Comparison of ENCODE assay signal across 8 cellular contexts in the genomic region with DNA sequence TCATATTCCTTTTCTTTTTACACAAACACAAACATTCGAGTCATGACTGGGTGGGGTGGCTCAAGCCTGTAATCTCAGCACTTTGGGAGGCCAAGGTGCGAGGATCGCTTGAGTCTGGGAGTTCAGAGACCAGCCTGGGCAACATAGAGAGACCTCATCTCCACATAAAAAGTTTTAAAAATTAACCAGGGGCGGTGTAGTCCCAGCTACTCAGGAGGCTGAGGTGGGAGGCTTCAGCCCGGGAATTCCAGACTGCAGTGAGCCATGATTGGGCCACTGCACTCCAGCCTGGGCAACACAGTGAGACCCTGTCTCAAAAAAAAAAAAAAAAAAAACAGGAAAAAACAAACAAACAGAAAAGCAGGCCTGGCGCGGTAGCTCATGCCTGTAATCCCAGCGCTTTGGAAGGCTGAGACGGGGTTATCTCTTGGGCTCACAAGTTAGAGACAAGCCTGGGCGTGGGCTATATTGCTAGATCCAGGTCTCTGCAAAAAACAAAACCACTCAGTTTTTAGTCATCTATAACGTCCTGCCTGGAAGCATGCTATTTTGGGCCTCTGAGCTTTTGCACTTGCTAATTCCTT. TPM values are rescaled to one million over a fixed set of nuclear protein-coding genes. Genes with fewer than 3 reads are reported as not detected.
A peak's percentile ranks its signal among the peaks of the same experiment; 100 is the strongest.
DNase-seq lines count a peak whose midpoint lies in the region; ATAC-seq and TF ChIP-seq lines count a peak whose summit lies in the region.

No MANE protein-coding gene starts in this region.

- WGBS in right cardiac atrium = 50% methylated on average over 11 of the region's 11 CpGs

- POLR2A ChIA-PET in activated B cell treated with CpG ODN at 0.5 μM for 24 hours (lab: Charles Lee) = interaction anchor here (0.6 to 4.0 kb wide), 8 partner anchors 8 to 115 kb away, joined by 3 to 43 read pairs (median 8); a partner anchor contains a TSS

- no peak for DNase-seq in activated B cell treated with CpG ODN at 0.5 μM for 24 hours
- DNase-seq in right cardiac atrium = no peak
- DNase-seq in stimulated activated CD8-positive, alpha-beta memory T cell treated with anti-CD3 and anti-CD28 coated beads, Interleukin-4, amount 100 ng/mL, for 48 hours = no peak
- DNase-seq in RPMI8226 = no peak
- DNase-seq in activated CD4-positive, CD25-positive, alpha-beta regulatory T cell (lab: John Stamatoyannopoulos, UW) = no peak

- H3K27ac ChIP-seq in right cardiac atrium (ENCODE audit: low read length) (peak overlapping the region; percentile 82), skin epidermis (peak overlapping the region in 17 of 21 experiments; percentile 80 to 99 (median 93))

- H3K4me1 Mint-ChIP-seq in activated B cell treated with CpG ODN at 0.5 μM for 24 hours = peaks cover 26% of the 10 kb centered on the region

- CTCF ChIA-PET in activated B cell treated with CpG ODN at 0.5 μM for 24 hours (lab: Charles Lee) = interaction anchor here (1.1 to 1.7 kb wide), 2 partner anchors 17 to 20 kb away, joined by 3 to 6 read pairs; no protein-coding TSS in a partner anchor

- peaks cover 23% of the 10 kb centered on the region for H3K36me3 Mint-ChIP-seq in activated B cell treated with CpG ODN at 0.5 μM for 24 hours (ENCODE audit: low read depth)

- no peaks in the 10 kb centered on the region for H3K4me1 ChIP-seq in right cardiac atrium (ENCODE audit: control insufficient read depth, insufficient read depth, low read length)

- ATAC-seq in GM21381 (IDR thresholded peaks at IDR 0.05; ENCODE audit: unreplicated experiment) = peak; percentile 3
- no peak for ATAC-seq in activated B cell treated with CpG ODN at 0.5 μM for 24 hours (ENCODE audit: low read depth)
- no peak for ATAC-seq in right cardiac atrium
- no peak for ATAC-seq in HG03095 (IDR thresholded peaks at IDR 0.05; ENCODE audit: unreplicated experiment)

- H3K27ac Mint-ChIP-seq in activated B cell treated with CpG ODN at 0.5 μM for 24 hours = peak overlapping the region; percentile 87

- no peaks in the 10 kb centered on the region for H3K27me3 Mint-ChIP-seq in activated B cell treated with CpG ODN at 0.5 μM for 24 hours

- no peaks in the 10 kb centered on the region for H3K27me3 ChIP-seq in right cardiac atrium (ENCODE audit: control insufficient read depth, insufficient read depth)

- H3K9me3 Mint-ChIP-seq in activated B cell treated with CpG ODN at 0.5 μM for 24 hours = no peaks in the 10 kb centered on the region

- peak overlapping the region; percentile 81 for H3K4me3 ChIP-seq in right cardiac atrium (ENCODE audit: low read length)
- peak overlapping the region; percentile 76 to 97 (median 89) for H3K4me3 ChIP-seq in skin epidermis

- no peaks in the 10 kb centered on the region for H3K9me3 ChIP-seq in right cardiac atrium (ENCODE audit: control insufficient read depth, low read length)

- H3K4me3 Mint-ChIP-seq in activated B cell treated with CpG ODN at 0.5 μM for 24 hours = peak overlapping the region; percentile 91

- TF ChIP-seq CTCF in activated B cell treated with CpG ODN at 0.5 μM for 24 hours (IDR thresholded peaks at IDR 0.05) = no peak

- intact Hi-C loops in activated B cell treated with CpG ODN at 0.5 μM for 24 hours (cut with micrococcal nuclease) = loop anchor here (1.0 to 2.0 kb wide), 4 partner anchors 11 to 54 kb away; a partner anchor contains a TSS
- intact Hi-C loops in right cardiac atrium (cut with DNase I) = loop anchor here in 2 of 4 donors (5.0 to 10.0 kb wide), 2 partner anchors 49 to 52 kb away; a partner anchor contains a TSS

RNA-seq across cellular contexts. Expression of a gene that starts 0.6 kb away (rescaled TPM):
- 111 and 129 TPM in 2 replicates for total RNA-seq in activated B cell treated with CpG ODN at 0.5 μM for 24 hours
- 10 to 100 TPM; 23.8 to 34.6 (median 30.4) TPM for total RNA-seq in right cardiac atrium
- 24.4 TPM for polyA plus RNA-seq in right cardiac atrium

RNA-seq across cellular contexts. Expression of a gene that starts 11.0 kb away (rescaled TPM):
- total RNA-seq in activated B cell treated with CpG ODN at 0.5 μM for 24 hours (888 and 935 TPM in 2 replicates), right cardiac atrium (1,000 to 10,000 TPM; 1,459 to 1,840 (median 1,541) TPM)
- polyA plus RNA-seq in right cardiac atrium = 1,675 TPM

RNA-seq across cellular contexts. Expression of a gene that starts 20.6 kb away (rescaled TPM):
- total RNA-seq in activated B cell treated with CpG ODN at 0.5 μM for 24 hours (not detected in 2 replicates), right cardiac atrium (under 1 TPM in 1 of 4 donors, not detected in 3; 0.31 TPM)
- polyA plus RNA-seq in right cardiac atrium = not detected

RNA-seq across cellular contexts. Expression of a gene that starts 39.0 kb away (rescaled TPM):
- total RNA-seq in activated B cell treated with CpG ODN at 0.5 μM for 24 hours (50.7 and 52.7 TPM in 2 replicates), right cardiac atrium (10 to 100 TPM; 62.7 to 95.9 (median 89.0) TPM)
- 61.4 TPM for polyA plus RNA-seq in right cardiac atrium

RNA-seq across cellular contexts. Expression of a gene that starts 39.6 kb away (rescaled TPM):
- total RNA-seq in activated B cell treated with CpG ODN at 0.5 μM for 24 hours (75.6 and 79.4 TPM in 2 replicates), right cardiac atrium (10 to 100 TPM; 39.4 to 47.3 (median 45.4) TPM)
- 54.5 TPM for polyA plus RNA-seq in right cardiac atrium
